11 cellular contexts compared by ENCODE assay signal in genomic region chrX:121307441-121307840, GRCh38.
A peak's percentile ranks its signal among the peaks of the same experiment; 100 is the strongest.
DNase-seq lines count a peak whose midpoint lies in the region; ATAC-seq and TF ChIP-seq lines count a peak whose summit lies in the region.
"Had no signal": no experiment of that assay in that cellular context is flagged by ENCODE, and none has a peak within 500 bp of the region (broad histone marks: within the 10 kb centered on the region; RNA-seq: fewer than 3 reads in every experiment).

No MANE protein-coding gene starts in this region.

- no peak overlapping the region for H3K4me3 Mint-ChIP-seq in stimulated activated naive CD8-positive, alpha-beta T cell treated with anti-CD3 and anti-CD28 coated beads, Interleukin-15, Interleukin-2, amounts not matched to agents 100 ng/mL and 50 ng/mL, for 24 hours

- peaks cover 9% of the 10 kb centered on the region for H3K27me3 Mint-ChIP-seq in stimulated activated naive CD8-positive, alpha-beta T cell treated with anti-CD3 and anti-CD28 coated beads, Interleukin-15, Interleukin-2, amounts not matched to agents 100 ng/mL and 50 ng/mL, for 24 hours

- ATAC-seq in stimulated activated naive CD8-positive, alpha-beta T cell treated with anti-CD3 and anti-CD28 coated beads, Interleukin-15, Interleukin-2, amounts not matched to agents 100 U/mL and 50 U/mL, for 24 hours: no peak
- peak; percentile 74 for ATAC-seq in HG02623 (IDR thresholded peaks at IDR 0.05; ENCODE audit: unreplicated experiment)
- peak; percentile 77 for ATAC-seq in HG03565 (IDR thresholded peaks at IDR 0.05; ENCODE audit: unreplicated experiment)

- H3K9ac ChIP-seq in smooth muscle cell (ENCODE audit: low read depth): no peak overlapping the region
- H3K9ac ChIP-seq: BLaER1 treated with 17β-estradiol and CSF1 and Interleukin-3, amounts not matched to agents 10 nM and 100 nM had no signal

- H3K4me3 ChIP-seq in sigmoid colon (no peak overlapping the region), smooth muscle cell (no peak overlapping the region)
- H3K4me3 ChIP-seq: BLaER1 treated with 17β-estradiol and CSF1 and Interleukin-3, amounts not matched to agents 10 nM and 100 nM; tibial nerve had no signal

- H3F3A ChIP-seq in smooth muscle cell (ENCODE audit: low read depth): no peaks in the 10 kb centered on the region

- no peaks in the 10 kb centered on the region for H3K9me3 Mint-ChIP-seq in stimulated activated naive CD8-positive, alpha-beta T cell treated with anti-CD3 and anti-CD28 coated beads, Interleukin-15, Interleukin-2, amounts not matched to agents 100 ng/mL and 50 ng/mL, for 24 hours

- H3K4me1 ChIP-seq in sigmoid colon: no peaks in the 10 kb centered on the region
- no peaks in the 10 kb centered on the region for H3K4me1 ChIP-seq in smooth muscle cell (ENCODE audit: low read depth)
- H3K4me1 ChIP-seq: tibial nerve had no signal

- no peak overlapping the region for H2AFZ ChIP-seq in smooth muscle cell (ENCODE audit: low read depth)

- DNase-seq in stimulated activated naive CD8-positive, alpha-beta T cell treated with anti-CD3 and anti-CD28 coated beads, Interleukin-15, Interleukin-2, amounts not matched to agents 100 U/mL and 50 U/mL, for 24 hours: no peak
- DNase-seq in sigmoid colon: no peak
- DNase-seq in COLO829 (ENCODE audit: low spot score): no peak
- no peak for DNase-seq in NCI-H226
- no peak for DNase-seq in smooth muscle cell (lab: John Stamatoyannopoulos, UW; ENCODE audit: unreplicated experiment)
- DNase-seq: effector memory CD4-positive, alpha-beta T cell had no signal

- no peaks in the 10 kb centered on the region for H4K20me1 ChIP-seq in smooth muscle cell (ENCODE audit: low read depth)
- H4K20me1 ChIP-seq: BLaER1 treated with 17β-estradiol and CSF1 and Interleukin-3, amounts not matched to agents 10 nM and 100 nM had no signal

- no peaks in the 10 kb centered on the region for H3K36me3 ChIP-seq in sigmoid colon
- H3K36me3 ChIP-seq in smooth muscle cell (ENCODE audit: low read depth): no peaks in the 10 kb centered on the region
- H3K36me3 ChIP-seq: BLaER1 treated with 17β-estradiol and CSF1 and Interleukin-3, amounts not matched to agents 10 nM and 100 nM; tibial nerve had no signal

- intact Hi-C loops in sigmoid colon (cut with DNase I): no loop called here

- H3K79me2 ChIP-seq in smooth muscle cell (ENCODE audit: low read depth): no peaks in the 10 kb centered on the region

- no peaks in the 10 kb centered on the region for H3K27me3 ChIP-seq in sigmoid colon
- no peaks in the 10 kb centered on the region for H3K27me3 ChIP-seq in smooth muscle cell (ENCODE audit: low read depth)
- H3K27me3 ChIP-seq: BLaER1 treated with 17β-estradiol and CSF1 and Interleukin-3, amounts not matched to agents 10 nM and 100 nM; tibial nerve had no signal

- H3K9me3 ChIP-seq in sigmoid colon (no peaks in the 10 kb centered on the region), smooth muscle cell (replicated peaks; ENCODE audit: low read depth) (no peaks in the 10 kb centered on the region)
- H3K9me3 ChIP-seq: BLaER1 treated with 17β-estradiol and CSF1 and Interleukin-3, amounts not matched to agents 10 nM and 100 nM; tibial nerve had no signal

- H3K27ac ChIP-seq in sigmoid colon (no peak overlapping the region), smooth muscle cell (ENCODE audit: low read depth) (no peak overlapping the region)
- H3K27ac ChIP-seq: BLaER1 treated with 17β-estradiol and CSF1 and Interleukin-3, amounts not matched to agents 10 nM and 100 nM had no signal

- no peak for TF ChIP-seq POLR2A in sigmoid colon (IDR thresholded peaks at IDR 0.05)

- H3K4me2 ChIP-seq in smooth muscle cell: no peak overlapping the region

- TF ChIP-seq EP300 in sigmoid colon (IDR thresholded peaks at IDR 0.05): no peak

- no peaks in the 10 kb centered on the region for H3K36me3 Mint-ChIP-seq in stimulated activated naive CD8-positive, alpha-beta T cell treated with anti-CD3 and anti-CD28 coated beads, Interleukin-15, Interleukin-2, amounts not matched to agents 100 ng/mL and 50 ng/mL, for 24 hours (ENCODE audit: low read depth)

- peaks cover 16% of the 10 kb centered on the region for H3K4me1 Mint-ChIP-seq in stimulated activated naive CD8-positive, alpha-beta T cell treated with anti-CD3 and anti-CD28 coated beads, Interleukin-15, Interleukin-2, amounts not matched to agents 100 ng/mL and 50 ng/mL, for 24 hours (ENCODE audit: low read depth)

- 82 to 84% methylated on average over 3 of the region's 3 CpGs for WGBS in sigmoid colon, 2 donors
- 84% methylated on average over 3 of the region's 3 CpGs for WGBS in smooth muscle cell (ENCODE audit: low lambda C conversion rate)

- H3K27ac Mint-ChIP-seq in stimulated activated naive CD8-positive, alpha-beta T cell treated with anti-CD3 and anti-CD28 coated beads, Interleukin-15, Interleukin-2, amounts not matched to agents 100 ng/mL and 50 ng/mL, for 24 hours: peak overlapping the region; percentile 65

- TF ChIP-seq CTCF in sigmoid colon (IDR thresholded peaks at IDR 0.05) (no peak), smooth muscle cell (IDR thresholded peaks at IDR 0.05; ENCODE audit: borderline replicate concordance, insufficient read depth, poor library complexity, severe bottlenecking) (no peak)
